ENCODE assay signal across 14 cellular contexts in genomic region chr1:94334764-94335163, GRCh38.
DNase-seq lines count a peak whose midpoint lies in the region; ATAC-seq and TF ChIP-seq lines count a peak whose summit lies in the region.
"Had no signal": no experiment of that assay in that cellular context is flagged by ENCODE, and none has a peak within 500 bp of the region (broad histone marks: within the 10 kb centered on the region; RNA-seq: fewer than 3 reads in every experiment).

No MANE protein-coding gene starts in this region.

- peak; percentile 40 for ATAC-seq in GM18520 (IDR thresholded peaks at IDR 0.05; ENCODE audit: unreplicated experiment)
- peak; percentile 45 for ATAC-seq in HG02852 (IDR thresholded peaks at IDR 0.05; ENCODE audit: unreplicated experiment)
- ATAC-seq in HG02759 (IDR thresholded peaks at IDR 0.05; ENCODE audit: unreplicated experiment): no peak
- no peak for ATAC-seq in HG03097 (IDR thresholded peaks at IDR 0.05; ENCODE audit: low FRiP score, unreplicated experiment)
- ATAC-seq: effector memory CD8-positive, alpha-beta T cell; mucosa of descending colon had no signal

- TF ChIP-seq POLR2A in esophagus squamous epithelium (IDR thresholded peaks at IDR 0.05): no peak

- peaks cover 4% of the 10 kb centered on the region for H3F3A ChIP-seq in smooth muscle cell (ENCODE audit: low read depth)

- H3K27me3 ChIP-seq in esophagus squamous epithelium (no peaks in the 10 kb centered on the region), smooth muscle cell (ENCODE audit: low read depth) (no peaks in the 10 kb centered on the region)

- WGBS in esophagus squamous epithelium, 2 donors: 84 to 87% methylated on average over 2 of the region's 2 CpGs
- WGBS in smooth muscle cell (ENCODE audit: low lambda C conversion rate): 56% methylated on average over 2 of the region's 2 CpGs

- H3K9ac ChIP-seq in smooth muscle cell (ENCODE audit: low read depth): no peak overlapping the region

- H4K20me1 ChIP-seq in smooth muscle cell (ENCODE audit: low read depth): no peaks in the 10 kb centered on the region

- H3K4me2 ChIP-seq in smooth muscle cell: peak overlapping the region; percentile 4

- H3K27ac ChIP-seq in esophagus squamous epithelium: peak overlapping the region in 3 of 4 donors; percentile 2 to 47 (median 38)
- H3K27ac ChIP-seq in smooth muscle cell (ENCODE audit: low read depth): peak overlapping the region; percentile 61

- H3K36me3 ChIP-seq in esophagus squamous epithelium (no peaks in the 10 kb centered on the region), smooth muscle cell (ENCODE audit: low read depth) (no peaks in the 10 kb centered on the region)

- no peak for TF ChIP-seq CTCF in esophagus squamous epithelium (IDR thresholded peaks at IDR 0.05)
- TF ChIP-seq CTCF in smooth muscle cell (IDR thresholded peaks at IDR 0.05; ENCODE audit: borderline replicate concordance, insufficient read depth, poor library complexity, severe bottlenecking): no peak

- intact Hi-C loops in esophagus squamous epithelium (cut with DNase I): loop anchor here (5.0 kb wide), 1 partner anchor 272 kb away; no protein-coding TSS in a partner anchor

- H3K79me2 ChIP-seq in smooth muscle cell (ENCODE audit: low read depth): no peaks in the 10 kb centered on the region

- H3K4me1 ChIP-seq in esophagus squamous epithelium (peaks cover 0 to 24% (median 2%) of the 10 kb centered on the region in 3 donors), smooth muscle cell (ENCODE audit: low read depth) (peaks cover 7% of the 10 kb centered on the region)

- no peak for DNase-seq in esophagus squamous epithelium (lab: John Stamatoyannopoulos, UW)
- no peak for DNase-seq in smooth muscle cell (lab: John Stamatoyannopoulos, UW; ENCODE audit: unreplicated experiment)
- no peak for DNase-seq in OCI-M2 (lab: John Stamatoyannopoulos, UW; ENCODE audit: unreplicated experiment)
- no peak for DNase-seq in iPS-NIHi11 (ENCODE audit: low spot score)
- DNase-seq: activated T-cell treated with anti-CD3 and anti-CD28 coated beads for 4 hours; CD8-positive, alpha-beta memory T cell; effector memory CD8-positive, alpha-beta T cell; mucosa of descending colon; NCI-H345; stimulated activated CD8-positive, alpha-beta memory T cell treated with anti-CD3 and anti-CD28 coated beads, Interleukin-4, amount 100 ng/mL, for 48 hours had no signal

- H3K9me3 ChIP-seq in esophagus squamous epithelium: no peaks in the 10 kb centered on the region
- no peaks in the 10 kb centered on the region for H3K9me3 ChIP-seq in smooth muscle cell (replicated peaks; ENCODE audit: low read depth)
- H3K9me3 ChIP-seq: mucosa of descending colon had no signal

- H3K4me3 ChIP-seq in esophagus squamous epithelium (no peak overlapping the region), smooth muscle cell (no peak overlapping the region)
- H3K4me3 ChIP-seq: mucosa of descending colon had no signal

- H2AFZ ChIP-seq in smooth muscle cell (ENCODE audit: low read depth): peak overlapping the region; percentile 62

Comparison
In these comparisons a context has a peak if more than half of its experiments do, and no peak if none do; other contexts are left out.
1. ATAC-seq: peak in GM18520 (single experiment) and HG02852 (single experiment); none in HG02759 (single experiment) and HG03097 (single experiment).